ENCODE assay signal across 26 cellular contexts in the genomic region with DNA sequence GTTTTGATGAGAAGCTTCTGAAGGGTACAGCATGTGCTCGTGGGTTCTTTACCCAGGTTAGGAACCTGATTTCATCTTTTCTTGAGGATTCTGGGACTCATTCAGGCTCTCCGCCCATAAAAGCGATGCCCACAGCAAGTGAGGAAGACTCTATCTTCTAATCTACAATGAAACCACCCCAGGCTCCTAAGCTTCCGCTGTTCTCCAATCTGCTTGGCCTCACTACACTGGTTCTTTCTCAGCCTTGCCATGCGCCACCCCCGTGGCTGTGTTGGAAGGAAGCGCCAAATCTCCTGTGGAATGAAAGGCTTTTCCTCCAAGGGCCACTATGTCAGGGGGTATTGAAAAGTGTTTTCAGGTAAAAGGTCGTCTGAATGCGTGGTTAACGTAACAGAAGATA.
"Had no signal": no experiment of that assay in that cellular context is flagged by ENCODE, and none has a peak within 500 bp of the region (broad histone marks: within the 10 kb centered on the region; RNA-seq: fewer than 3 reads in every experiment).

No MANE protein-coding gene starts in this region.

- H3K4me1 ChIP-seq: esophagus muscularis mucosa, gastroesophageal sphincter, left lung, pancreas, thyroid gland, vagina had no signal

- H3K4me3 Mint-ChIP-seq: endodermal cell; naive thymus-derived CD4-positive, alpha-beta T cell; nephron; stimulated activated effector memory CD8-positive, alpha-beta T cell treated with anti-CD3 and anti-CD28 coated beads, Interleukin-12 subunit alpha, Interleukin-12 subunit beta, amount 100 ng/mL, for 72 hours had no signal

- H3K4me3 ChIP-seq: dorsolateral prefrontal cortex, esophagus muscularis mucosa, gastroesophageal sphincter, heart right ventricle, left lung, pancreas, stomach, thyroid gland, vagina had no signal

- H3K4me1 Mint-ChIP-seq: naive thymus-derived CD4-positive, alpha-beta T cell; stimulated activated effector memory CD8-positive, alpha-beta T cell treated with anti-CD3 and anti-CD28 coated beads, Interleukin-12 subunit alpha, Interleukin-12 subunit beta, amount 100 ng/mL, for 72 hours had no signal

- H3K9me3 ChIP-seq: esophagus muscularis mucosa, gastroesophageal sphincter, heart right ventricle, left lung, pancreas, stomach, thyroid gland, vagina had no signal

- H3K27ac Mint-ChIP-seq: endodermal cell; naive thymus-derived CD4-positive, alpha-beta T cell; nephron; progenitor cell of endocrine pancreas; stimulated activated effector memory CD8-positive, alpha-beta T cell treated with anti-CD3 and anti-CD28 coated beads, Interleukin-12 subunit alpha, Interleukin-12 subunit beta, amount 100 ng/mL, for 72 hours had no signal

- H3K36me3 ChIP-seq: esophagus muscularis mucosa, gastroesophageal sphincter, heart right ventricle, left lung, pancreas, stomach, thyroid gland, vagina had no signal

- ATAC-seq: foreskin keratinocyte; gastroesophageal sphincter; heart right ventricle; left cardiac atrium; left lung; naive thymus-derived CD4-positive, alpha-beta T cell; pancreas; sciatic nerve; stimulated activated effector memory CD8-positive, alpha-beta T cell treated with anti-CD3 and anti-CD28 coated beads, Interleukin-12 subunit alpha, Interleukin-12 subunit beta, amount 100 ng/mL, for 72 hours had no signal

- H3K27ac ChIP-seq: dorsolateral prefrontal cortex, esophagus muscularis mucosa, foreskin keratinocyte, gastroesophageal sphincter, heart right ventricle, left lung, pancreas, stomach, thyroid gland, vagina had no signal

- H3K36me3 Mint-ChIP-seq: naive thymus-derived CD4-positive, alpha-beta T cell; stimulated activated effector memory CD8-positive, alpha-beta T cell treated with anti-CD3 and anti-CD28 coated beads, Interleukin-12 subunit alpha, Interleukin-12 subunit beta, amount 100 ng/mL, for 72 hours had no signal

- DNase-seq: dorsolateral prefrontal cortex; effector CD4-positive, alpha-beta T cell; endodermal cell; foreskin keratinocyte; heart right ventricle; hippocampal formation; left cardiac atrium; left lung; mesenchymal stem cell; midbrain; naive thymus-derived CD4-positive, alpha-beta T cell; occipital lobe; pancreas; stimulated activated CD4-positive, alpha-beta T cell treated with anti-CD3 and anti-CD28 coated beads, Interleukin-2, amount 100 ng/mL, for 24 hours; stimulated activated CD4-positive, alpha-beta T cell treated with anti-CD3 and anti-CD28 coated beads, Interleukin-4, amount 100 ng/mL, for 24 hours; stimulated activated naive CD4-positive, alpha-beta T cell treated with Interleukin-2 at 50 U/mL for 16 hours; stomach; thyroid gland; trophoblast cell had no signal

- H3K27me3 ChIP-seq: dorsolateral prefrontal cortex, esophagus muscularis mucosa, foreskin keratinocyte, gastroesophageal sphincter, heart right ventricle, left lung, pancreas, stomach, thyroid gland, vagina had no signal

- H3K9me3 Mint-ChIP-seq: nephron; stimulated activated effector memory CD8-positive, alpha-beta T cell treated with anti-CD3 and anti-CD28 coated beads, Interleukin-12 subunit alpha, Interleukin-12 subunit beta, amount 100 ng/mL, for 72 hours had no signal

- H3K27me3 Mint-ChIP-seq: progenitor cell of endocrine pancreas had no signal
